In the genomic region with DNA sequence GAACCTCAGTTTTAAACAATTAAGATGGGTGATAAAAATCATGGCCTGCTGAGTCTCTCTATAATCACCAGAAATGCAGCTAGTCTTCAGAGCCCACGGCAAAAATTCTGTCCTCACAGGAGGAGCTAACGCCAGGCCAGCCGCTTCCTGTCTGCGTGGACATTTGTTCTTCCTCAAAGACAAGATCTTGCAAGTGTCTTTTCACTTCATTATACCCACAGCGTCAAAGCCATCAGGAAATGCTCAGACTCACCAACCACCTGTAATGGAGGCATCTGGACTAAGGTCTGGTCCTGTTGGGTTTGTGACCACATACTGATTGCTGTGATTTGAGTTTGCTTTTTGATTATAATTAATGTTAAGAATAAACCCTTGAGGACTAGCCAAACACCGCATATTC, we compare ENCODE assay signal across 14 cellular contexts.
DNase-seq lines count a peak whose midpoint lies in the region; FAIRE-seq and TF ChIP-seq lines count a peak whose summit lies in the region.
"Had no signal": no experiment of that assay in that cellular context is flagged by ENCODE, and none has a peak within 500 bp of the region (broad histone marks: within the 10 kb centered on the region; RNA-seq: fewer than 3 reads in every experiment).

No MANE protein-coding gene starts in this region.

- DNase-seq in H9 (no peak), PC-9 (no peak), endothelial cell of umbilical vein (ENCODE audit: low read depth, low spot score) (no peak), germinal center (ENCODE audit: low spot score) (no peak), activated T-cell treated with anti-CD3 and anti-CD28 coated beads for 4 hours (no peak), NCI-H187 (lab: John Stamatoyannopoulos, UW) (no peak)
- DNase-seq: Caco-2; CD8-positive, alpha-beta memory T cell; DMS53 had no signal

- no peak overlapping the region for H2BK20ac ChIP-seq in H9 (ENCODE audit: low read depth, low read length, poor library complexity, severe bottlenecking)

- no peak overlapping the region for H3K56ac ChIP-seq in H9 (ENCODE audit: insufficient read length, low read depth, low read length)

- POLR2A ChIA-PET in PC-9 (lab: Charles Lee; ENCODE audit: unreplicated experiment), result no interaction called here
- POLR2A ChIA-PET in endothelial cell of umbilical vein (lab: Charles Lee), result no interaction called here

- H2AFZ ChIP-seq in H9 (ENCODE audit: low read length) (no peak overlapping the region), PC-9 (peak overlapping the region; percentile 27; the same call in 1 of the 2 replicates), endothelial cell of umbilical vein (ENCODE audit: low read depth, low read length) (peak overlapping the region; percentile 43)
- H2AFZ ChIP-seq: GM23338 had no signal

- H3K9me1 ChIP-seq in endothelial cell of umbilical vein (replicated peaks; ENCODE audit: control insufficient read depth, extremely low read depth, insufficient read depth, low read length), result no peaks in the 10 kb centered on the region

- no peak overlapping the region for H3K4ac ChIP-seq in H9 (ENCODE audit: low read depth, low read length)

- no peak overlapping the region for H2BK12ac ChIP-seq in H9 (ENCODE audit: insufficient read length, low read depth, low read length)

- H3K9me3 Mint-ChIP-seq in H9, result peaks cover 9 to 15% of the 10 kb centered on the region in 2 experiments

- no peak overlapping the region for H3K4me3 ChIP-seq in PC-9
- no peak overlapping the region for H3K4me3 ChIP-seq in endothelial cell of umbilical vein (replicated peaks in 1 of 3; ENCODE audit: insufficient read depth in 1 of 3, low read depth in 1 of 3, low read length in 3 of 3)
- H3K4me3 ChIP-seq: A549, GM23338, HAP-1 had no signal

- H3K4me1 ChIP-seq in H9 (ENCODE audit: insufficient read depth, low read length), result no peaks in the 10 kb centered on the region
- H3K4me1 ChIP-seq in PC-9 (replicated peaks; ENCODE audit: insufficient read depth), result no peaks in the 10 kb centered on the region
- no peaks in the 10 kb centered on the region for H3K4me1 ChIP-seq in endothelial cell of umbilical vein (ENCODE audit: control insufficient read depth, extremely low read depth, insufficient read depth, low read length)
- H3K4me1 ChIP-seq: A549, Caco-2, HAP-1 had no signal

- H3K23ac ChIP-seq in H9 (ENCODE audit: insufficient read length, low read depth, low read length), result no peak overlapping the region

- H2BK15ac ChIP-seq in H9 (ENCODE audit: low read depth, low read length), result no peak overlapping the region

- H3T11ph ChIP-seq in H9 (ENCODE audit: low read length), result no peak overlapping the region

- H3K36me3 ChIP-seq in PC-9 (ENCODE audit: low read depth), result no peaks in the 10 kb centered on the region
- no peaks in the 10 kb centered on the region for H3K36me3 ChIP-seq in endothelial cell of umbilical vein (ENCODE audit: control insufficient read depth in 2 of 2, extremely low read depth in 1 of 2, insufficient read depth in 2 of 2, low read length in 2 of 2)
- H3K36me3 ChIP-seq: HAP-1 had no signal

- no peak overlapping the region for H2AK5ac ChIP-seq in H9 (ENCODE audit: insufficient read length, low read length)

- FAIRE-seq in endothelial cell of umbilical vein (lab: Jason Lieb, UNC), result no peak
- FAIRE-seq: A549 had no signal

- H3K9me2 ChIP-seq in PC-9 (ENCODE audit: insufficient read depth), result no peaks in the 10 kb centered on the region

- H2BK120ac ChIP-seq in H9 (ENCODE audit: low read depth, low read length, poor library complexity, severe bottlenecking), result no peak overlapping the region

- BruUV-seq in PC-9 (replicated peaks; lab: Mats Ljungman, UMichigan) (no TSS peak), endothelial cell of umbilical vein (replicated peaks; lab: Mats Ljungman, UMichigan) (no TSS peak)

- H3K4me3 Mint-ChIP-seq in H9, result no peak overlapping the region
- H3K4me3 Mint-ChIP-seq: CD14-positive monocyte; CD8-positive, alpha-beta memory T cell; GM23338 had no signal

- no peak overlapping the region for H2BK5ac ChIP-seq in H9 (ENCODE audit: insufficient read length, low read length)

- H3K79me2 ChIP-seq in H9 (ENCODE audit: insufficient read depth, low read length), result no peaks in the 10 kb centered on the region
- H3K79me2 ChIP-seq in PC-9 (ENCODE audit: low read depth), result no peaks in the 10 kb centered on the region
- H3K79me2 ChIP-seq in endothelial cell of umbilical vein (ENCODE audit: control insufficient read depth, insufficient read depth, low read length), result no peaks in the 10 kb centered on the region

- dilution Hi-C loops in endothelial cell of umbilical vein (cut with MboI; ENCODE audit: extremely low pct_ligation_motif_present, low sequenced_read_pairs), result no loop called here

- no peak overlapping the region for H3K4me2 ChIP-seq in H9 (ENCODE audit: insufficient read depth, insufficient read length, low read length)
- H3K4me2 ChIP-seq in PC-9, result no peak overlapping the region
- no peak overlapping the region for H3K4me2 ChIP-seq in endothelial cell of umbilical vein (ENCODE audit: insufficient read depth, low read length)
- H3K4me2 ChIP-seq: A549, GM23338 had no signal

- no peaks in the 10 kb centered on the region for H3F3A ChIP-seq in PC-9 (ENCODE audit: insufficient read depth, low read depth)

- no CpG with 5 or more reads among the region's 6 CpGs for WGBS in H9 (ENCODE audit: extremely low coverage, insufficient read length, low lambda C conversion rate)

- H3K27ac Mint-ChIP-seq in H9, result 0 out of 7 replicates have a peak overlapping the region, but pooled peaks of 1 of the 3 experiments have one; percentile 41
- H3K27ac Mint-ChIP-seq: CD14-positive monocyte; CD8-positive, alpha-beta memory T cell; GM23338; IgD-negative memory B cell had no signal

- H3K27me3 Mint-ChIP-seq in H9 (ENCODE audit: low read depth), result no peaks in the 10 kb centered on the region
- H3K27me3 Mint-ChIP-seq: CD8-positive, alpha-beta memory T cell; IgD-negative memory B cell had no signal

- intact Hi-C loops in PC-9 (cut with micrococcal nuclease; ENCODE audit: unreplicated experiment), result no loop called here
- intact Hi-C loops in endothelial cell of umbilical vein (cut with micrococcal nuclease), result no loop called here

- H4K5ac ChIP-seq in H9 (ENCODE audit: insufficient read length, low read depth, low read length), result peak overlapping the region; percentile 63

- H4K20me1 ChIP-seq in H9 (ENCODE audit: control insufficient read depth, insufficient read depth, insufficient read length) (no peaks in the 10 kb centered on the region), PC-9 (ENCODE audit: insufficient read depth) (no peaks in the 10 kb centered on the region), endothelial cell of umbilical vein (replicated peaks; ENCODE audit: control insufficient read depth, extremely low read depth, insufficient read depth, low read length) (no peaks in the 10 kb centered on the region)

- no peak overlapping the region for H3K14ac ChIP-seq in H9 (ENCODE audit: insufficient read depth, low read length)

- H3K4me1 Mint-ChIP-seq in H9, result peaks cover 16 to 20% of the 10 kb centered on the region in 2 experiments
- H3K4me1 Mint-ChIP-seq: CD8-positive, alpha-beta memory T cell had no signal

- TF ChIP-seq CTCF in H9 (conservative IDR thresholded peaks at IDR 0.05) (no peak), PC-9 (conservative IDR thresholded peaks at IDR 0.05) (no peak), endothelial cell of umbilical vein (IDR thresholded peaks at IDR 0.05; ENCODE audit: extremely low read depth in 1 of 2, insufficient read depth in 1 of 2, low read depth in 1 of 2, low read length in 2 of 2) (no peak)

- H3K9ac ChIP-seq in H9 (ENCODE audit: extremely low read depth, insufficient read length, low read length) (no peak overlapping the region), endothelial cell of umbilical vein (replicated peaks; ENCODE audit: extremely low read depth, insufficient read depth, low read length) (no peak overlapping the region)

- no peaks in the 10 kb centered on the region for H3K9me3 ChIP-seq in H9 (ENCODE audit: control insufficient read depth, low read depth, low read length)
- no peaks in the 10 kb centered on the region for H3K9me3 ChIP-seq in PC-9 (ENCODE audit: insufficient read depth, low read depth)
- H3K9me3 ChIP-seq in endothelial cell of umbilical vein (replicated peaks; ENCODE audit: control insufficient read depth, insufficient read depth, low read length), result no peaks in the 10 kb centered on the region
- H3K9me3 ChIP-seq: A549, Caco-2, HAP-1 had no signal

- H3K27ac ChIP-seq in H9 (ENCODE audit: insufficient read length, low read depth, low read length), result no peak overlapping the region
- no peak overlapping the region for H3K27ac ChIP-seq in PC-9
- H3K27ac ChIP-seq in endothelial cell of umbilical vein (ENCODE audit: insufficient read depth, low read depth, low read length), result no peak overlapping the region
- H3K27ac ChIP-seq: A549 had no signal

- no peak overlapping the region for H3K18ac ChIP-seq in H9 (ENCODE audit: insufficient read length, low read depth, low read length)

- no peak for TF ChIP-seq POLR2A in endothelial cell of umbilical vein (IDR thresholded peaks at IDR 0.05; ENCODE audit: low read depth, low read length)

- no peaks in the 10 kb centered on the region for H3K27me3 ChIP-seq in H9 (ENCODE audit: insufficient read depth, low read length)
- H3K27me3 ChIP-seq in PC-9 (ENCODE audit: insufficient read depth, low read depth), result no peaks in the 10 kb centered on the region
- no peaks in the 10 kb centered on the region for H3K27me3 ChIP-seq in endothelial cell of umbilical vein (ENCODE audit: control insufficient read depth in 2 of 2, insufficient read depth in 2 of 2, low read length in 2 of 2)

- H3K79me1 ChIP-seq in H9 (ENCODE audit: insufficient read depth, low read depth, low read length, poor library complexity, severe bottlenecking), result no peaks in the 10 kb centered on the region

- no peak overlapping the region for H4K91ac ChIP-seq in H9 (ENCODE audit: insufficient read length, low read depth, low read length)

- H4K8ac ChIP-seq in H9 (replicated peaks; ENCODE audit: insufficient read length, low read depth, low read length), result no peak overlapping the region

- H3K36me3 Mint-ChIP-seq in H9 (ENCODE audit: insufficient read depth in 1 of 3, low read depth in 3 of 3), result peaks cover 0 to 17% (median 2%) of the 10 kb centered on the region in 3 experiments; a peak in 3 of 7 replicates
- H3K36me3 Mint-ChIP-seq: CD14-positive monocyte; CD8-positive, alpha-beta memory T cell; IgD-negative memory B cell had no signal

- CTCF ChIA-PET in PC-9 (lab: Charles Lee) (no interaction called here), endothelial cell of umbilical vein (lab: Charles Lee) (interaction anchor here (1.1 kb wide), 1 partner anchor 22 kb away, joined by 3 read pairs; no protein-coding TSS in a partner anchor)

- H3K23me2 ChIP-seq in H9 (ENCODE audit: insufficient read length, low read depth, low read length, poor library complexity, severe bottlenecking), result no peaks in the 10 kb centered on the region

TF ChIP-seq in endothelial cell of umbilical vein, 7 proteins besides CTCF, POLR2A, EP300 and RAD21 (continues in another document):
- TF ChIP-seq GATA2 (IDR thresholded peaks at IDR 0.05; ENCODE audit: insufficient read depth, insufficient read length, low read depth, low read length), result no peak
- TF ChIP-seq, protein P1, sequence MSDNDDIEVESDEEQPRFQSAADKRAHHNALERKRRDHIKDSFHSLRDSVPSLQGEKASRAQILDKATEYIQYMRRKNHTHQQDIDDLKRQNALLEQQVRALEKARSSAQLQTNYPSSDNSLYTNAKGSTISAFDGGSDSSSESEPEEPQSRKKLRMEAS (IDR thresholded peaks at IDR 0.05; ENCODE audit: insufficient read depth, insufficient read length), result no peak
